Comparison of ENCODE assay signal across 12 cellular contexts in genomic region chr5:92527311-92528078, GRCh38.
DNase-seq lines count a peak whose midpoint lies in the region; ATAC-seq and TF ChIP-seq lines count a peak whose summit lies in the region.
"Had no signal": no experiment of that assay in that cellular context is flagged by ENCODE, and none has a peak within 500 bp of the region (broad histone marks: within the 10 kb centered on the region; RNA-seq: fewer than 3 reads in every experiment).

No MANE protein-coding gene starts in this region.

- ATAC-seq in GM18858 (IDR thresholded peaks at IDR 0.05; ENCODE audit: unreplicated experiment) (peak; percentile 92), HG03025 (IDR thresholded peaks at IDR 0.05; ENCODE audit: low FRiP score, unreplicated experiment) (peak; percentile 67)

- no peaks in the 10 kb centered on the region for H3K9me3 Mint-ChIP-seq in mesothelial cell of epicardium

- peaks cover 6% of the 10 kb centered on the region for H3K4me1 ChIP-seq in skeletal muscle satellite cell (ENCODE audit: control insufficient read depth, insufficient read depth, low read length)
- H3K4me1 ChIP-seq: tibial nerve had no signal

- peak overlapping the region; percentile 2 for H3K4me3 ChIP-seq in skeletal muscle satellite cell (ENCODE audit: low read length)
- H3K4me3 ChIP-seq: lung, tibial nerve had no signal

- TF ChIP-seq CTCF in mesothelial cell of epicardium (IDR thresholded peaks at IDR 0.05; ENCODE audit: unreplicated experiment): no peak

- no peaks in the 10 kb centered on the region for H3K36me3 ChIP-seq in skeletal muscle satellite cell (ENCODE audit: insufficient read depth, low read length)
- H3K36me3 ChIP-seq: tibial nerve had no signal

- peak overlapping the region; percentile 12 for H3K4me2 ChIP-seq in skeletal muscle satellite cell (ENCODE audit: low read length)

- no peaks in the 10 kb centered on the region for H3K36me3 Mint-ChIP-seq in mesothelial cell of epicardium

- no peaks in the 10 kb centered on the region for H3K27me3 Mint-ChIP-seq in mesothelial cell of epicardium (ENCODE audit: low read depth)

- H3K27me3 ChIP-seq in skeletal muscle satellite cell (ENCODE audit: control insufficient read depth, insufficient read depth, low read length): no peaks in the 10 kb centered on the region
- H3K27me3 ChIP-seq: tibial nerve had no signal

- H3K9ac ChIP-seq in skeletal muscle satellite cell (ENCODE audit: low read depth, low read length): peak overlapping the region; percentile 32

- H3K4me1 Mint-ChIP-seq in mesothelial cell of epicardium: no peaks in the 10 kb centered on the region

- no peaks in the 10 kb centered on the region for H3K9me3 ChIP-seq in skeletal muscle satellite cell (replicated peaks; ENCODE audit: low read length)
- H3K9me3 ChIP-seq: tibial nerve had no signal

- H3K27ac Mint-ChIP-seq in mesothelial cell of epicardium: no peak overlapping the region
- H3K27ac Mint-ChIP-seq: T-helper 2 cell treated with Interferon-gamma antibody and Interleukin-4, amounts not matched to agents 5 μg/mL and 100 μg/mL, for 36 hours had no signal

- H3K4me3 Mint-ChIP-seq in mesothelial cell of epicardium: no peak overlapping the region
- H3K4me3 Mint-ChIP-seq: T-helper 2 cell treated with Interferon-gamma antibody and Interleukin-4, amounts not matched to agents 5 μg/mL and 100 μg/mL, for 36 hours had no signal

- DNase-seq in amniotic epithelial cell (ENCODE audit: low read depth): peak; percentile 67
- no peak for DNase-seq in activated naive CD4-positive, alpha-beta T cell (lab: John Stamatoyannopoulos, UW)
- no peak for DNase-seq in putamen (ENCODE audit: low spot score)
- DNase-seq in mesothelial cell of epicardium (ENCODE audit: low spot score in 2 of 2, unreplicated experiment in 2 of 2): no peak
- DNase-seq: activated CD4-positive, alpha-beta T cell treated with anti-CD3 and anti-CD28 coated beads, Interleukin-2, amount 50 U/mL, for 4 hours; NCI-H2227 treated with DMSO at 0.1 percent for 48 hours had no signal
